6 cellular contexts compared by ENCODE assay signal in the genomic region with DNA sequence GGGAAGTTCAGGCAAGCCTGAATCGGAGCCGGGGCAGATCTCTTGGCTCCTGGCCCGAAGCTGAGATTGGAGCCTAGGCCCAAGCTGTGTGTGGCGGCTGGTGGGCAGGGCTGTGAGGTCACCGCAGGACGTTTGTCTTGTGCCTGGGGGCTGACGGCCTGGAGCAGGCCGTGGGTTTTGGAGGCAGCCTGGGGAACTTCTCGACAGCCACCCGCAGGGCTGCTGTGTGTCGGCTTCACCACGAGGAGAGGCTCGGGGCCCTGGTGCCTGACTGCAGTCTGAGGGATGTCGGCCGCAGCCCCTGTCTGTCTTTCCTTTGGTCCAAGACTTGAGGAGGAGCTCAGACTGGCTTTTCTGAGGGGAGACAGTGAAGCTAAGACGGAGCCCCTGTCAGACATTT. TPM values are rescaled to one million over a fixed set of nuclear protein-coding genes. Genes with fewer than 3 reads are reported as not detected.
"Had no signal": no experiment of that assay in that cellular context is flagged by ENCODE, and none has a peak within 500 bp of the region (broad histone marks: within the 10 kb centered on the region; RNA-seq: fewer than 3 reads in every experiment).

No MANE protein-coding gene starts in this region.

RNA-seq across cellular contexts. Expression of gene FAM90A1, which starts 5.1 kb away (rescaled TPM):
- total RNA-seq: suprapubic skin, temporal lobe, thoracic aorta, transverse colon, urinary bladder, vagina had no signal
